8 cellular contexts compared by ENCODE assay signal in genomic region chr2:7907041-7907440, GRCh38.
"Had no signal": no experiment of that assay in that cellular context is flagged by ENCODE, and none has a peak within 500 bp of the region (broad histone marks: within the 10 kb centered on the region; RNA-seq: fewer than 3 reads in every experiment).

No MANE protein-coding gene starts in this region.

- H3K9ac ChIP-seq: GM23248 had no signal

- H3K4me3 Mint-ChIP-seq: H9, HFFc6 had no signal

- H3K27ac Mint-ChIP-seq: H9, HFFc6 had no signal

- H3K9me3 ChIP-seq: HAP-1 had no signal

- H3K4me1 ChIP-seq: HAP-1 had no signal

- H3K27ac ChIP-seq: GM23248 had no signal

- H3K36me3 ChIP-seq: HAP-1 had no signal

- H3K9me3 Mint-ChIP-seq: HFFc6 had no signal

- H2AFZ ChIP-seq: GM23248 had no signal

- H3K4me3 ChIP-seq: GM23248, HAP-1 had no signal

- DNase-seq: GM23248, GOT3, H7, H9, HCEC 1CT, HFFc6 had no signal

- ATAC-seq: HCT116 had no signal
